Comparison of ENCODE assay signal across 12 cellular contexts in genomic region chr2:70851704-70852103, GRCh38. TPM values are rescaled to one million over a fixed set of nuclear protein-coding genes. Genes with fewer than 3 reads are reported as not detected.
DNase-seq lines count a peak whose midpoint lies in the region; ATAC-seq and TF ChIP-seq lines count a peak whose summit lies in the region.
"Had no signal": no experiment of that assay in that cellular context is flagged by ENCODE, and none has a peak within 500 bp of the region (broad histone marks: within the 10 kb centered on the region; RNA-seq: fewer than 3 reads in every experiment).

No MANE protein-coding gene starts in this region.

- H3K27me3 ChIP-seq in CD4-positive, alpha-beta memory T cell (ENCODE audit: insufficient read depth, low read length): no peaks in the 10 kb centered on the region
- H3K27me3 ChIP-seq in ovary: no peaks in the 10 kb centered on the region

- peak overlapping the region; percentile 77 for H3K27ac Mint-ChIP-seq in activated CD8-positive, alpha-beta T cell treated with anti-CD3 and anti-CD28 coated beads for 36 hours
- H3K27ac Mint-ChIP-seq in CD4-positive, alpha-beta memory T cell: peak overlapping the region in 3 of 7 donors; percentile 2 to 8 (median 5)

- H3K9me3 Mint-ChIP-seq in activated CD8-positive, alpha-beta T cell treated with anti-CD3 and anti-CD28 coated beads for 36 hours: no peaks in the 10 kb centered on the region
- peaks cover 0 to 2% (median 0%) of the 10 kb centered on the region in 8 donors for H3K9me3 Mint-ChIP-seq in CD4-positive, alpha-beta memory T cell

- peak; percentile 60 for ATAC-seq in HG03108 (IDR thresholded peaks at IDR 0.05; ENCODE audit: unreplicated experiment)
- peak; percentile 98 for ATAC-seq in activated CD8-positive, alpha-beta T cell treated with anti-CD3 and anti-CD28 coated beads for 36 hours

- H3K4me1 ChIP-seq in CD4-positive, alpha-beta memory T cell (ENCODE audit: insufficient read depth, low read length): peaks cover 4% of the 10 kb centered on the region
- no peaks in the 10 kb centered on the region for H3K4me1 ChIP-seq in ovary (ENCODE audit: insufficient read depth)

- no peaks in the 10 kb centered on the region for H3K36me3 ChIP-seq in CD4-positive, alpha-beta memory T cell (ENCODE audit: insufficient read depth, low read length)
- no peaks in the 10 kb centered on the region for H3K36me3 ChIP-seq in ovary

- no peak overlapping the region for H3K27ac ChIP-seq in CD4-positive, alpha-beta memory T cell (ENCODE audit: low read depth, low read length)
- no peak overlapping the region for H3K27ac ChIP-seq in ovary
- H3K27ac ChIP-seq: 22Rv1, skin epidermis had no signal

- CTCF ChIA-PET in activated CD8-positive, alpha-beta T cell treated with anti-CD3 and anti-CD28 coated beads for 36 hours (lab: Charles Lee): interaction anchor here (1.1 to 6.1 kb wide), 5 partner anchors 11 to 113 kb away, joined by 3 to 57 read pairs (median 11); partner anchors contain the start of gene FIGLA
- CTCF ChIA-PET in CD4-positive, alpha-beta memory T cell (lab: Charles Lee; ENCODE audit: partially characterized antibody): interaction anchor here (1.3 to 2.0 kb wide), 2 partner anchors 10 to 19 kb away, joined by 4 to 5 read pairs; no protein-coding TSS in a partner anchor

- POLR2A ChIA-PET in activated CD8-positive, alpha-beta T cell treated with anti-CD3 and anti-CD28 coated beads for 36 hours (lab: Charles Lee): interaction anchor here (0.6 kb wide), 1 partner anchor 21 kb away, joined by 3 read pairs; no protein-coding TSS in a partner anchor
- POLR2A ChIA-PET in CD4-positive, alpha-beta memory T cell (lab: Charles Lee; ENCODE audit: partially characterized antibody): no interaction called here

- WGBS in ovary, 3 donors: 55 to 63% (median 62%) methylated on average over 4 of the region's 4 CpGs

- H3K36me3 Mint-ChIP-seq in activated CD8-positive, alpha-beta T cell treated with anti-CD3 and anti-CD28 coated beads for 36 hours (ENCODE audit: low read depth): no peaks in the 10 kb centered on the region
- no peaks in the 10 kb centered on the region for H3K36me3 Mint-ChIP-seq in CD4-positive, alpha-beta memory T cell

- no peaks in the 10 kb centered on the region for H3K9me3 ChIP-seq in CD4-positive, alpha-beta memory T cell (ENCODE audit: control insufficient read depth in 1 of 2, low read length in 2 of 2)
- no peaks in the 10 kb centered on the region for H3K9me3 ChIP-seq in ovary

- DNase-seq in SIG-M5 treated with dmso at 0.1 percent for 504 hours (lab: John Stamatoyannopoulos, UW; ENCODE audit: unreplicated experiment): peak; percentile 74
- DNase-seq in SIG-M5 (lab: John Stamatoyannopoulos, UW): no peak
- DNase-seq in activated CD8-positive, alpha-beta T cell treated with anti-CD3 and anti-CD28 coated beads for 36 hours: peak; percentile 70
- DNase-seq in putamen (ENCODE audit: low spot score): peak; percentile 14
- DNase-seq in CD4-positive, alpha-beta memory T cell: no peak
- no peak for DNase-seq in ovary
- no peak for DNase-seq in NCI-H748 (lab: John Stamatoyannopoulos, UW; ENCODE audit: unreplicated experiment)
- DNase-seq: NCI-H146 had no signal

- intact Hi-C loops in activated CD8-positive, alpha-beta T cell treated with anti-CD3 and anti-CD28 coated beads for 36 hours (cut with micrococcal nuclease): loop anchor here (5.0 kb wide), 1 partner anchor 64 kb away; no protein-coding TSS in a partner anchor
- intact Hi-C loops in CD4-positive, alpha-beta memory T cell (cut with micrococcal nuclease): no loop called here
- intact Hi-C loops in ovary (cut with DNase I): no loop called here

- no peak for TF ChIP-seq CTCF in activated CD8-positive, alpha-beta T cell treated with anti-CD3 and anti-CD28 coated beads for 36 hours (IDR thresholded peaks at IDR 0.05)
- TF ChIP-seq CTCF in ovary (IDR thresholded peaks at IDR 0.05): no peak

- no peak for TF ChIP-seq EP300 in ovary (IDR thresholded peaks at IDR 0.05)

- H3K4me1 Mint-ChIP-seq in activated CD8-positive, alpha-beta T cell treated with anti-CD3 and anti-CD28 coated beads for 36 hours (ENCODE audit: low read depth): peaks cover 30% of the 10 kb centered on the region
- H3K4me1 Mint-ChIP-seq in CD4-positive, alpha-beta memory T cell: peaks cover 3 to 13% (median 7%) of the 10 kb centered on the region in 4 donors

- TF ChIP-seq POLR2A in ovary (IDR thresholded peaks at IDR 0.05): no peak

- no peak overlapping the region for H3K4me3 ChIP-seq in CD4-positive, alpha-beta memory T cell (ENCODE audit: low read length in 2 of 2)
- no peak overlapping the region for H3K4me3 ChIP-seq in ovary
- H3K4me3 ChIP-seq: skin epidermis had no signal

- H3K27me3 Mint-ChIP-seq in activated CD8-positive, alpha-beta T cell treated with anti-CD3 and anti-CD28 coated beads for 36 hours: no peaks in the 10 kb centered on the region
- peaks cover 0 to 2% of the 10 kb centered on the region in 2 donors for H3K27me3 Mint-ChIP-seq in CD4-positive, alpha-beta memory T cell

- H3K4me3 Mint-ChIP-seq in activated CD8-positive, alpha-beta T cell treated with anti-CD3 and anti-CD28 coated beads for 36 hours: peak overlapping the region; percentile 5
- H3K4me3 Mint-ChIP-seq in CD4-positive, alpha-beta memory T cell: peak overlapping the region in 2 of 8 donors; percentile 0 to 17

RNA-seq across cellular contexts. Expression of gene CD207, which starts 16.1 kb away (rescaled TPM):
- total RNA-seq in activated CD8-positive, alpha-beta T cell treated with anti-CD3 and anti-CD28 coated beads for 36 hours: not detected
- not detected for total RNA-seq in CD4-positive, alpha-beta memory T cell
- not detected for polyA plus RNA-seq in CD4-positive, alpha-beta memory T cell
- 1 to 10 TPM in 1 of 7 donors, under 1 TPM in 4, not detected in 2; 0.13 to 1.5 (median 0.40) TPM for total RNA-seq in ovary
- under 1 TPM; 0.35 to 0.83 TPM for polyA plus RNA-seq in ovary
- total RNA-seq: glomerular endothelial cell had no signal

RNA-seq across cellular contexts. Expression of gene CLEC4F, which starts 31.3 kb away (rescaled TPM):
- total RNA-seq in activated CD8-positive, alpha-beta T cell treated with anti-CD3 and anti-CD28 coated beads for 36 hours: not detected
- total RNA-seq in CD4-positive, alpha-beta memory T cell: not detected
- polyA plus RNA-seq in CD4-positive, alpha-beta memory T cell: not detected
- 1 to 10 TPM in 1 of 7 donors, under 1 TPM in 5, not detected in 1; 0.11 to 1.4 (median 0.38) TPM for total RNA-seq in ovary
- 1 to 10 TPM in 1 of 2 donors, under 1 TPM in 1; 0.50 to 1.3 TPM for polyA plus RNA-seq in ovary

RNA-seq across cellular contexts. Expression of gene VAX2, which starts 48.7 kb away (rescaled TPM):
- not detected for total RNA-seq in activated CD8-positive, alpha-beta T cell treated with anti-CD3 and anti-CD28 coated beads for 36 hours
- not detected for total RNA-seq in CD4-positive, alpha-beta memory T cell
- polyA plus RNA-seq in CD4-positive, alpha-beta memory T cell: not detected
- total RNA-seq in ovary: 1 to 10 TPM in 3 of 7 donors, under 1 TPM in 4; 0.24 to 2.8 (median 0.99) TPM
- polyA plus RNA-seq in ovary: 1 to 10 TPM in 1 of 2 donors, under 1 TPM in 1; 0.25 to 2.1 TPM

Comparison
In these comparisons a context has a peak if more than half of its experiments do, and no peak if none do; other contexts are left out.
1. DNase-seq: peak in SIG-M5 treated with dmso at 0.1 percent for 504 hours (single experiment), activated CD8-positive, alpha-beta T cell treated with anti-CD3 and anti-CD28 coated beads for 36 hours (single experiment) and putamen (single experiment); none in SIG-M5 (single experiment), CD4-positive, alpha-beta memory T cell (0 of 5), ovary (0 of 5) and NCI-H748 (single experiment).